24 cellular contexts compared by ENCODE assay signal in the genomic region with DNA sequence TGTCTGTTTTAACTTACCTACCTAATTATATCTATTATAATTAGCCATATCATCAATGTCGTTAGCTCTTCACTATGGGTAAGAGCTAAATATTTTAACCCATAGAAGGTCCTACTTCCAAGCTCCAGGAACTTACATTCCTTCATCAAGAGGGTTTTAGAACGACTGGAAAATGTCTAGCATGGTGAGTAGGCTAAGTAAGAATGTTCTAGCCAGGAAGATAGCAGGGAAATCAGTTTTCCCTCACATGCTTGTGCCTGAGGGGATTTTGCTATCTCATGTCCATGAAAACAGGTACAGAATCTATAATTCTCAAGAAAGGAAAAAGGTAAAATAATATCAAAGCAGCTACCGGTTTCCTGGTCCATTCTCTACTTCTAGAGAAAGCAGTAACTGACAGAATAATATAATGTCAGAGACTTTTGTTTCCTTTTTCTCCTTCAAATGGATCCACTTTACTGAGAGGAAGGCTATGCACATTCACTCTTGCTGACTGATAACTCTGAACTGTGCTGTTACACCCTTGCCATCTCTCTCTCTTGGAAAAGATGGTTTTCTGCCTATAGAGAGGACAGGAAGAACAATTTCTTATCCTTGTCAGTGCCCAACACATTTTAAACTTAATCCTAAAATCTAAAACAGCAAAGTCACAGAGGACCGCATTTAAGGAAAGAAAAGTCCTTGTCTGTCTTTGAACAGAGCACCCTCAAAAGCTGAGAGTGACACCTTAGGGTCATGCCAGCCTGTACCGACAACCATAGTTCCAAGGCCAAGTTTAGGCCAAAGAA.
A peak's percentile ranks its signal among the peaks of the same experiment; 100 is the strongest.
DNase-seq lines count a peak whose midpoint lies in the region; ATAC-seq and TF ChIP-seq lines count a peak whose summit lies in the region.
"Had no signal": no experiment of that assay in that cellular context is flagged by ENCODE, and none has a peak within 500 bp of the region (broad histone marks: within the 10 kb centered on the region; RNA-seq: fewer than 3 reads in every experiment).

No MANE protein-coding gene starts in this region.

- dilution Hi-C loops in mammary epithelial cell (cut with HindIII; ENCODE audit: low sequenced_read_pairs): loop anchor here (5.0 kb wide), 1 partner anchor 41 kb away; no protein-coding TSS in a partner anchor

- peak overlapping the region; percentile 85 for H3K27ac ChIP-seq in cardiac muscle cell
- peak overlapping the region; percentile 14 for H3K27ac ChIP-seq in mammary epithelial cell (ENCODE audit: insufficient read depth, low read depth, low read length)
- peak overlapping the region; percentile 85 for H3K27ac ChIP-seq in mesodermal cell (ENCODE audit: low read depth, low read length, severe bottlenecking)
- H3K27ac ChIP-seq: ascending aorta, neutrophil, vagina had no signal

- no peaks in the 10 kb centered on the region for H3K9me3 ChIP-seq in cardiac muscle cell (ENCODE audit: low read depth)
- H3K9me3 ChIP-seq in mammary epithelial cell (replicated peaks; ENCODE audit: insufficient read depth, low read length): no peaks in the 10 kb centered on the region
- no peaks in the 10 kb centered on the region for H3K9me3 ChIP-seq in mesodermal cell (ENCODE audit: control insufficient read depth, low read length)
- no peaks in the 10 kb centered on the region for H3K9me3 ChIP-seq in mucosa of descending colon
- H3K9me3 ChIP-seq: ascending aorta, MG63, neutrophil, vagina had no signal

- no peak overlapping the region for H3K9ac ChIP-seq in mammary epithelial cell (ENCODE audit: insufficient read depth, low read length)

- no TSS peak for BruUV-seq in mammary epithelial cell (replicated peaks; lab: Mats Ljungman, UMichigan)

- no peak overlapping the region for H3K4me3 ChIP-seq in cardiac muscle cell
- no peak overlapping the region for H3K4me3 ChIP-seq in mammary epithelial cell (replicated peaks in 1 of 3; ENCODE audit: insufficient read depth in 1 of 3, low read depth in 2 of 3, low read length in 3 of 3)
- no peak overlapping the region for H3K4me3 ChIP-seq in mesodermal cell (ENCODE audit: extremely low read depth, insufficient read depth, low read length, poor library complexity, severe bottlenecking)
- H3K4me3 ChIP-seq in H7 (ENCODE audit: insufficient read depth, low read depth, low read length): no peak overlapping the region
- H3K4me3 ChIP-seq in mucosa of descending colon: no peak overlapping the region
- H3K4me3 ChIP-seq: ascending aorta, MG63, vagina had no signal

- TF ChIP-seq CTCF in cardiac muscle cell (IDR thresholded peaks at IDR 0.05; ENCODE audit: low read depth, low read length): no peak
- no peak for TF ChIP-seq CTCF in mammary epithelial cell (conservative IDR thresholded peaks at IDR 0.05 in 1 of 2, IDR thresholded peaks at IDR 0.05 in 1 of 2; ENCODE audit: extremely low read depth in 1 of 2, insufficient read depth in 1 of 2, low read depth in 1 of 2, low read length in 2 of 2)
- TF ChIP-seq CTCF in mucosa of descending colon (IDR thresholded peaks at IDR 0.05): no peak

- H3K4me1 ChIP-seq in cardiac muscle cell (ENCODE audit: low read depth) (peaks cover 30% of the 10 kb centered on the region), mammary epithelial cell (ENCODE audit: insufficient read depth, low read length) (peaks cover 42% of the 10 kb centered on the region), mesodermal cell (ENCODE audit: control insufficient read depth, insufficient read depth, low read length, poor library complexity, severe bottlenecking) (peaks cover 44% of the 10 kb centered on the region), mucosa of descending colon (ENCODE audit: low read depth) (peaks cover 29% of the 10 kb centered on the region)

- no peaks in the 10 kb centered on the region for H4K20me1 ChIP-seq in mammary epithelial cell (ENCODE audit: insufficient read depth, low read length)

- H3K36me3 ChIP-seq in cardiac muscle cell (no peaks in the 10 kb centered on the region), mammary epithelial cell (ENCODE audit: insufficient read depth, low read length) (no peaks in the 10 kb centered on the region), mesodermal cell (ENCODE audit: control insufficient read depth, insufficient read depth, low read length) (peaks cover 14% of the 10 kb centered on the region), H7 (replicated peaks; ENCODE audit: control insufficient read depth, insufficient read depth, low read length) (no peaks in the 10 kb centered on the region), mucosa of descending colon (ENCODE audit: low read depth) (no peaks in the 10 kb centered on the region)
- H3K36me3 ChIP-seq: ascending aorta, MG63, neutrophil, vagina had no signal

- H3K27me3 ChIP-seq in cardiac muscle cell (no peaks in the 10 kb centered on the region), mammary epithelial cell (ENCODE audit: insufficient read depth, low read length) (no peaks in the 10 kb centered on the region), H7 (ENCODE audit: control insufficient read depth, insufficient read depth, low read length) (no peaks in the 10 kb centered on the region)
- H3K27me3 ChIP-seq: ascending aorta, MG63, neutrophil, vagina had no signal

- no peak overlapping the region for H2AFZ ChIP-seq in mammary epithelial cell (ENCODE audit: low read depth, low read length)

- peak; percentile 47 to 49 for DNase-seq in cardiac muscle cell (ENCODE audit: low read depth in 1 of 2, low spot score in 1 of 2)
- DNase-seq in left cardiac atrium: no peak
- DNase-seq in mammary epithelial cell: no peak
- DNase-seq in H7: no peak
- no peak for DNase-seq in mucosa of descending colon
- DNase-seq in SW 1271 (lab: John Stamatoyannopoulos, UW): no peak
- DNase-seq: ACHN; activated CD8-positive, alpha-beta memory T cell treated with anti-CD3 and anti-CD28 coated beads, Interleukin-2, amount 10 ng/mL, durations not matched to agents 7 days and 5 days; activated effector memory CD4-positive, alpha-beta T cell treated with anti-CD3 and anti-CD28 coated beads, Interleukin-2, amount 50 U/mL, for 16 hours; CD8-positive, alpha-beta memory T cell; dermis blood vessel endothelial cell; erythroblast; immature natural killer cell; MG63; NCI-H187; NCI-H446; right cardiac atrium; SHP77; stimulated activated naive CD8-positive, alpha-beta T cell treated with anti-CD3 and anti-CD28 coated beads, Interleukin-15, amount 100 ng/mL, for 72 hours had no signal

- no peak overlapping the region for H3K4me2 ChIP-seq in mammary epithelial cell (ENCODE audit: insufficient read depth, low read depth, low read length)

- WGBS in mammary epithelial cell (ENCODE audit: low coverage, missing lambda C conversion rate): 69% methylated on average over 5 of the region's 5 CpGs
- 76 to 92% methylated on average over 3 of the region's 5 CpGs for WGBS in mesodermal cell (ENCODE audit: insufficient coverage in 2 of 2), 2 experiments

- ATAC-seq in left cardiac atrium (no peak), HG02623 (IDR thresholded peaks at IDR 0.05; ENCODE audit: unreplicated experiment) (no peak), mucosa of descending colon (no peak)
- ATAC-seq: activated CD8-positive, alpha-beta memory T cell treated with anti-CD3 and anti-CD28 coated beads, Interleukin-2, amount 10 ng/mL, durations not matched to agents 7 days and 5 days; right cardiac atrium; stimulated activated naive CD8-positive, alpha-beta T cell treated with anti-CD3 and anti-CD28 coated beads, Interleukin-15, amount 100 ng/mL, for 72 hours had no signal

- peaks cover 9% of the 10 kb centered on the region for H3K79me2 ChIP-seq in mammary epithelial cell (ENCODE audit: insufficient read depth, low read length)

- intact Hi-C loops in left cardiac atrium (cut with DNase I): no loop called here
- intact Hi-C loops in mammary epithelial cell (cut with micrococcal nuclease): no loop called here
- intact Hi-C loops in mucosa of descending colon (cut with DNase I, micrococcal nuclease): no loop called here

- in situ Hi-C loops in mammary epithelial cell (cut with MboI; ENCODE audit: low sequenced_read_pairs in 2 of 2): loop anchor here in 1 of 2 donors (5.0 kb wide), 1 partner anchor 66 kb away; the partner anchor contains the start of gene MAML2

- CTCF ChIA-PET in mammary epithelial cell (lab: Charles Lee; ENCODE audit: low non-redundant PET): interaction anchor here (0.6 kb wide), 1 partner anchor 117 kb away, joined by 3 read pairs; no protein-coding TSS in a partner anchor

Comparison
In these comparisons a context has a peak if more than half of its experiments do, and no peak if none do; other contexts are left out.
1. DNase-seq: peak in cardiac muscle cell (2 of 2); none in left cardiac atrium (single experiment), mammary epithelial cell (single experiment), H7 (single experiment), mucosa of descending colon (0 of 3) and SW 1271 (0 of 2).
2. H3K27ac ChIP-seq: peak in every context shown above with its lines; median percentile 85 in cardiac muscle cell; 85 in mesodermal cell; 14 in mammary epithelial cell.